32 cellular contexts compared by ENCODE assay signal in the genomic region with DNA sequence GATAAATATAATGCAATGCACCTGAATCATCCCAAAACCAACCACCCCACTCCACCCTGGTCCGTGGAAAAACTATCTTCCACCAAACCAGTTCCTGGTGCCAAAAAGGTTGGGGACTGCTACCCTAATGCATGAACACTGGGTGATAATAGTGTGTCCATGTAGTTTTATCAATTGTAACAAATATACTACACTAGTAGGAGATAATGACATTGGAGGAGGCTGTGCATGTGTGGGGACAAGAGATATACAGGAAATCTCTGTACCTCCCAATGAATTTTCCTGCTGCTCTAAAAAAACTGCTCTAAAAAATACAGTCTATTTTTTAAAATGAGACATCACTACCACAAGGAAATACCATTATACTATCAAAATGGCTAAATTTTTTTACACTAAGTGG.
"Had no signal": no experiment of that assay in that cellular context is flagged by ENCODE, and none has a peak within 500 bp of the region (broad histone marks: within the 10 kb centered on the region; RNA-seq: fewer than 3 reads in every experiment).

No MANE protein-coding gene starts in this region.

- H3K4me1 Mint-ChIP-seq: nephron progenitor cell had no signal

- FAIRE-seq: pancreas had no signal

- H3K4me1 ChIP-seq: suprapubic skin, thyroid gland, upper lobe of left lung, uterus had no signal

- ATAC-seq: naive thymus-derived CD8-positive, alpha-beta T cell; natural killer cell treated with Interleukin-12 subunit alpha and Interleukin-12 subunit beta and Interleukin-15 and Interleukin-18, amount 100 ng/mL, for 72 hours; pancreas; psoas muscle; right cardiac atrium; sciatic nerve; stimulated activated memory B cell treated with anti-CD40 and anti-IgM and Interleukin-4, amounts not matched to agents 10 μg/mL and 1 μg/mL and 100 μg/mL, for 72 hours; stimulated activated naive CD8-positive, alpha-beta T cell treated with anti-CD3 and anti-CD28 coated beads, Interleukin-15, amount 100 ng/mL, for 72 hours; stimulated activated naive CD8-positive, alpha-beta T cell treated with anti-CD3 and anti-CD28 coated beads, Interleukin-15, Interleukin-2, amounts not matched to agents 100 U/mL and 50 U/mL, for 24 hours had no signal

- H3K4me3 ChIP-seq: pancreas, psoas muscle, skin epidermis, smooth muscle cell, spleen, suprapubic skin, thoracic aorta, thyroid gland, tibial nerve, upper lobe of left lung, uterus had no signal

- H3K36me3 ChIP-seq: neutrophil, pancreas, thoracic aorta, thyroid gland, uterus had no signal

- H3K27ac ChIP-seq: neutrophil, pancreas, psoas muscle, skin epidermis, spleen, suprapubic skin, thoracic aorta, thyroid gland, tibial nerve, upper lobe of left lung, uterus had no signal

- H3K27me3 ChIP-seq: neutrophil, pancreas, spleen, suprapubic skin, thyroid gland, tibial nerve, upper lobe of left lung, uterus had no signal

- H3K4me3 Mint-ChIP-seq: natural killer cell treated with Interleukin-12 subunit alpha and Interleukin-12 subunit beta and Interleukin-15 and Interleukin-18, amount 100 ng/mL, for 72 hours; nephron progenitor cell; neural crest cell; stimulated activated memory B cell treated with anti-CD40 and anti-IgM and Interleukin-4, amounts not matched to agents 10 μg/mL and 1 μg/mL and 100 μg/mL, for 72 hours; stimulated activated naive CD8-positive, alpha-beta T cell treated with anti-CD3 and anti-CD28 coated beads, Interleukin-15, amount 100 ng/mL, for 72 hours had no signal

- H3K27ac Mint-ChIP-seq: naive B cell; natural killer cell treated with Interleukin-12 subunit alpha and Interleukin-12 subunit beta and Interleukin-15 and Interleukin-18, amount 100 ng/mL, for 72 hours; nephron progenitor cell; progenitor cell of endocrine pancreas; stimulated activated memory B cell treated with anti-CD40 and anti-IgM and Interleukin-4, amounts not matched to agents 10 μg/mL and 1 μg/mL and 100 μg/mL, for 72 hours; stimulated activated naive CD8-positive, alpha-beta T cell treated with anti-CD3 and anti-CD28 coated beads, Interleukin-15, amount 100 ng/mL, for 72 hours had no signal

- H3K9me3 ChIP-seq: neutrophil, pancreas, psoas muscle, suprapubic skin, thoracic aorta, thyroid gland, uterus had no signal

- DNase-seq: naive B cell; naive thymus-derived CD8-positive, alpha-beta T cell; nephron progenitor cell; nucleus accumbens; pancreas; psoas muscle; right cardiac atrium; spleen; stimulated activated CD4-positive, alpha-beta T cell treated with anti-CD3 and anti-CD28 coated beads, Interleukin-12 subunit alpha, Interleukin-12 subunit beta, amount 100 ng/mL, for 4 hours; stimulated activated CD4-positive, alpha-beta T cell treated with anti-CD3 and anti-CD28 coated beads, Interleukin-1b, Interleukin-23, amount 100 ng/mL, for 48 hours; stimulated activated CD4-positive, alpha-beta T cell treated with anti-CD3 and anti-CD28 coated beads, Interleukin-4, amount 100 ng/mL, for 1 hour; stimulated activated CD4-positive, alpha-beta T cell treated with anti-CD3 and anti-CD28 coated beads, Interleukin-4, amount 100 ng/mL, for 4 hours; stimulated activated CD8-positive, alpha-beta memory T cell treated with anti-CD3 and anti-CD28 coated beads, Interleukin-4, amount 100 ng/mL, for 48 hours; stimulated activated naive CD4-positive, alpha-beta T cell; stimulated activated naive CD8-positive, alpha-beta T cell treated with anti-CD3 and anti-CD28 coated beads, Interleukin-15, amount 100 ng/mL, for 72 hours; stimulated activated naive CD8-positive, alpha-beta T cell treated with anti-CD3 and anti-CD28 coated beads, Interleukin-15, Interleukin-2, amounts not matched to agents 100 U/mL and 50 U/mL, for 24 hours; substantia nigra; thyroid gland; trophoblast cell; upper lobe of left lung; uterus had no signal

- H3K4me2 ChIP-seq: smooth muscle cell had no signal

- H3K27me3 Mint-ChIP-seq: naive B cell; naive thymus-derived CD8-positive, alpha-beta T cell; natural killer cell treated with Interleukin-12 subunit alpha and Interleukin-12 subunit beta and Interleukin-15 and Interleukin-18, amount 100 ng/mL, for 72 hours; progenitor cell of endocrine pancreas; stimulated activated memory B cell treated with anti-CD40 and anti-IgM and Interleukin-4, amounts not matched to agents 10 μg/mL and 1 μg/mL and 100 μg/mL, for 72 hours; stimulated activated naive CD8-positive, alpha-beta T cell treated with anti-CD3 and anti-CD28 coated beads, Interleukin-15, amount 100 ng/mL, for 72 hours had no signal
